ENCODE assay signal across 1 cellular context in the genomic region with DNA sequence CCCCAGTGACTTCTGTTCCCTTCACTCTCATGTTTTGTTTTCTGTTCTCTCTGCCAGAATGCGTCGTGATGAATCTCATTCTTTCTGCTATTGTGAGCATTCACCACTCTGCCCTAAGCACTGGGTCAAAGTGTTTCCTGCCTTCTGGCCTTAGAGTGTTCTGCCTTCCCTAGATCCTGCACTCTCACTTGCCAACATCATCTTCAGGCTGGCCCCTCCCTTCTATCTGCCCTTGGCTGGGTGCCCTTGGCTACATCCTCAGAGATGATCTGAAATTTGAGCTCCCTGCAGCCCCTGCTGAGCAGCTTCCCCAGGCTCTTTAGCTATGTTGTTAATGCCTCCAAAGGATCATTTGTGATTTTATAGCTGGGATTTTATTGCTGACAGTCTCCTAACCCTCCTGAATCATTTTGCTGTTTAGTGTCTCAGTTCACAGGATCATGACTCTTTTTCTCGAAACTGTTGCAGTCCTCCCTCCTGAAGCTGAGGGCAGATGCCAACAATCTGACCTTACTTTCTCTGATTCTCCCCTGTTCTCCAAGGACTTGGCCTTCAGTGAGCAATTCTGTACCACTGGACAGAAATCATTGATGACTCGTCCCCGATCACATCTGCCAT.
TF ChIP-seq lines count a peak whose summit lies in the region.

No MANE protein-coding gene starts in this region.

TF ChIP-seq in HepG2, 621 proteins besides CTCF, POLR2A, EP300 and RAD21 (continues in another document):
- peak; percentile 39 for TF ChIP-seq TEAD3 (CRISPR knock-in tag; optimal IDR thresholded peaks at IDR 0.05; ENCODE audit: borderline replicate concordance)
- TF ChIP-seq KLF6 (CRISPR knock-in tag; IDR thresholded peaks at IDR 0.05): no peak
- TF ChIP-seq ZNF451 (CRISPR knock-in tag; IDR thresholded peaks at IDR 0.05): peak; percentile 19; the same call in 1 of the 2 replicates
- TF ChIP-seq, protein P1, sequence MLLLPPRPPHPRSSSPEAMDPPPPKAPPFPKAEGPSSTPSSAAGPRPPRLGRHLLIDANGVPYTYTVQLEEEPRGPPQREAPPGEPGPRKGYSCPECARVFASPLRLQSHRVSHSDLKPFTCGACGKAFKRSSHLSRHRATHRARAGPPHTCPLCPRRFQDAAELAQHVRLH (CRISPR knock-in tag; IDR thresholded peaks at IDR 0.05; ENCODE audit: borderline replicate concordance, low read depth): 0 out of 2 replicates have a peak, but pooled peaks have one; percentile 24
- TF ChIP-seq PHF5A (CRISPR knock-in tag; IDR thresholded peaks at IDR 0.05; ENCODE audit: low read depth, unreplicated experiment): peak; percentile 18
- TF ChIP-seq ZNF34 (CRISPR knock-in tag; IDR thresholded peaks at IDR 0.05; ENCODE audit: borderline replicate concordance): peak; percentile 74; the same call in 1 of the 2 replicates
- TF ChIP-seq TBX2 (CRISPR knock-in tag; IDR thresholded peaks at IDR 0.05; ENCODE audit: borderline replicate concordance): peak; percentile 54; the same call in 1 of the 2 replicates
- TF ChIP-seq RBM39 (IDR thresholded peaks at IDR 0.05; ENCODE audit: low read depth, low read length, poor library complexity, severe bottlenecking): peak; percentile 4
- TF ChIP-seq NBN (conservative IDR thresholded peaks at IDR 0.05): no peak
- TF ChIP-seq ZNF232 (CRISPR knock-in tag; IDR thresholded peaks at IDR 0.05; ENCODE audit: borderline replicate concordance): no peak
- TF ChIP-seq ZC3H4 (CRISPR knock-in tag; IDR thresholded peaks at IDR 0.05; ENCODE audit: borderline replicate concordance): peak; percentile 35
- no peak for TF ChIP-seq ZNF337 (CRISPR knock-in tag; IDR thresholded peaks at IDR 0.05; ENCODE audit: borderline replicate concordance, low read depth)
- TF ChIP-seq ZNF724P (CRISPR knock-in tag; IDR thresholded peaks at IDR 0.05; ENCODE audit: borderline replicate concordance): 0 out of 2 replicates have a peak, but pooled peaks have one; percentile 45
- TF ChIP-seq, protein P2, sequence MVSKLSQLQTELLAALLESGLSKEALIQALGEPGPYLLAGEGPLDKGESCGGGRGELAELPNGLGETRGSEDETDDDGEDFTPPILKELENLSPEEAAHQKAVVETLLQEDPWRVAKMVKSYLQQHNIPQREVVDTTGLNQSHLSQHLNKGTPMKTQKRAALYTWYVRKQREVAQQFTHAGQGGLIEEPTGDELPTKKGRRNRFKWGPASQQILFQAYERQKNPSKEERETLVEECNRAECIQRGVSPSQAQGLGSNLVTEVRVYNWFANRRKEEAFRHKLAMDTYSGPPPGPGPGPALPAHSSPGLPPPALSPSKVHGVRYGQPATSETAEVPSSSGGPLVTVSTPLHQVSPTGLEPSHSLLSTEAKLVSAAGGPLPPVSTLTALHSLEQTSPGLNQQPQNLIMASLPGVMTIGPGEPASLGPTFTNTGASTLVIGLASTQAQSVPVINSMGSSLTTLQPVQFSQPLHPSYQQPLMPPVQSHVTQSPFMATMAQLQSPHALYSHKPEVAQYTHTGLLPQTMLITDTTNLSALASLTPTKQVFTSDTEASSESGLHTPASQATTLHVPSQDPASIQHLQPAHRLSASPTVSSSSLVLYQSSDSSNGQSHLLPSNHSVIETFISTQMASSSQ (IDR thresholded peaks at IDR 0.05; ENCODE audit: low read depth): no peak
- TF ChIP-seq, protein P2 (CRISPR knock-in tag; IDR thresholded peaks at IDR 0.05; ENCODE audit: borderline replicate concordance): 0 out of 2 replicates have a peak, but pooled peaks have one; percentile 7
- TF ChIP-seq, protein P3, sequence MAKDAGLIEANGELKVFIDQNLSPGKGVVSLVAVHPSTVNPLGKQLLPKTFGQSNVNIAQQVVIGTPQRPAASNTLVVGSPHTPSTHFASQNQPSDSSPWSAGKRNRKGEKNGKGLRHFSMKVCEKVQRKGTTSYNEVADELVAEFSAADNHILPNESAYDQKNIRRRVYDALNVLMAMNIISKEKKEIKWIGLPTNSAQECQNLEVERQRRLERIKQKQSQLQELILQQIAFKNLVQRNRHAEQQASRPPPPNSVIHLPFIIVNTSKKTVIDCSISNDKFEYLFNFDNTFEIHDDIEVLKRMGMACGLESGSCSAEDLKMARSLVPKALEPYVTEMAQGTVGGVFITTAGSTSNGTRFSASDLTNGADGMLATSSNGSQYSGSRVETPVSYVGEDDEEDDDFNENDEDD (CRISPR knock-in tag; IDR thresholded peaks at IDR 0.05; ENCODE audit: borderline replicate concordance): 0 out of 2 replicates have a peak, but pooled peaks have one; percentile 3
- no peak for TF ChIP-seq ZNF746 (CRISPR knock-in tag; IDR thresholded peaks at IDR 0.05)
- no peak for TF ChIP-seq CAMTA2 (CRISPR knock-in tag; IDR thresholded peaks at IDR 0.05; ENCODE audit: borderline replicate concordance)
- TF ChIP-seq ZMYM3 (CRISPR knock-in tag; IDR thresholded peaks at IDR 0.05): peak; percentile 8; the same call in 1 of the 2 replicates
- TF ChIP-seq PPARG (CRISPR knock-in tag; conservative IDR thresholded peaks at IDR 0.05): 0 out of 2 replicates have a peak, but pooled peaks have one; percentile 37
- no peak for TF ChIP-seq ZNF703 (CRISPR knock-in tag; IDR thresholded peaks at IDR 0.05; ENCODE audit: borderline replicate concordance)
- 0 out of 2 replicates have a peak, but pooled peaks have one; percentile 3 for TF ChIP-seq U2AF2 (IDR thresholded peaks at IDR 0.05; ENCODE audit: low read depth, low read length)
- TF ChIP-seq, protein P4, sequence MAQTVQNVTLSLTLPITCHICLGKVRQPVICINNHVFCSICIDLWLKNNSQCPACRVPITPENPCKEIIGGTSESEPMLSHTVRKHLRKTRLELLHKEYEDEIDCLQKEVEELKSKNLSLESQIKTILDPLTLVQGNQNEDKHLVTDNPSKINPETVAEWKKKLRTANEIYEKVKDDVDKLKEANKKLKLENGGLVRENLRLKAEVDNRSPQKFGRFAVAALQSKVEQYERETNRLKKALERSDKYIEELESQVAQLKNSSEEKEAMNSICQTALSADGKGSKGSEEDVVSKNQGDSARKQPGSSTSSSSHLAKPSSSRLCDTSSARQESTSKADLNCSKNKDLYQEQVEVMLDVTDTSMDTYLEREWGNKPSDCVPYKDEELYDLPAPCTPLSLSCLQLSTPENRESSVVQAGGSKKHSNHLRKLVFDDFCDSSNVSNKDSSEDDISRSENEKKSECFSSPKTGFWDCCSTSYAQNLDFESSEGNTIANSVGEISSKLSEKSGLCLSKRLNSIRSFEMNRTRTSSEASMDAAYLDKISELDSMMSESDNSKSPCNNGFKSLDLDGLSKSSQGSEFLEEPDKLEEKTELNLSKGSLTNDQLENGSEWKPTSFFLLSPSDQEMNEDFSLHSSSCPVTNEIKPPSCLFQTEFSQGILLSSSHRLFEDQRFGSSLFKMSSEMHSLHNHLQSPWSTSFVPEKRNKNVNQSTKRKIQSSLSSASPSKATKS (CRISPR knock-in tag; IDR thresholded peaks at IDR 0.05): no peak
- TF ChIP-seq FOXK2 (IDR thresholded peaks at IDR 0.05): no peak
- peak; percentile 80 for TF ChIP-seq RBFOX2 (IDR thresholded peaks at IDR 0.05; ENCODE audit: low read depth, low read length)
- TF ChIP-seq KDM3A (CRISPR knock-in tag; IDR thresholded peaks at IDR 0.05; ENCODE audit: low read depth): 0 out of 2 replicates have a peak, but pooled peaks have one; percentile 4
- peak; percentile 1; the same call in 1 of the 2 replicates for TF ChIP-seq SMC3 (IDR thresholded peaks at IDR 0.05; ENCODE audit: low read length)
- TF ChIP-seq, protein P5, sequence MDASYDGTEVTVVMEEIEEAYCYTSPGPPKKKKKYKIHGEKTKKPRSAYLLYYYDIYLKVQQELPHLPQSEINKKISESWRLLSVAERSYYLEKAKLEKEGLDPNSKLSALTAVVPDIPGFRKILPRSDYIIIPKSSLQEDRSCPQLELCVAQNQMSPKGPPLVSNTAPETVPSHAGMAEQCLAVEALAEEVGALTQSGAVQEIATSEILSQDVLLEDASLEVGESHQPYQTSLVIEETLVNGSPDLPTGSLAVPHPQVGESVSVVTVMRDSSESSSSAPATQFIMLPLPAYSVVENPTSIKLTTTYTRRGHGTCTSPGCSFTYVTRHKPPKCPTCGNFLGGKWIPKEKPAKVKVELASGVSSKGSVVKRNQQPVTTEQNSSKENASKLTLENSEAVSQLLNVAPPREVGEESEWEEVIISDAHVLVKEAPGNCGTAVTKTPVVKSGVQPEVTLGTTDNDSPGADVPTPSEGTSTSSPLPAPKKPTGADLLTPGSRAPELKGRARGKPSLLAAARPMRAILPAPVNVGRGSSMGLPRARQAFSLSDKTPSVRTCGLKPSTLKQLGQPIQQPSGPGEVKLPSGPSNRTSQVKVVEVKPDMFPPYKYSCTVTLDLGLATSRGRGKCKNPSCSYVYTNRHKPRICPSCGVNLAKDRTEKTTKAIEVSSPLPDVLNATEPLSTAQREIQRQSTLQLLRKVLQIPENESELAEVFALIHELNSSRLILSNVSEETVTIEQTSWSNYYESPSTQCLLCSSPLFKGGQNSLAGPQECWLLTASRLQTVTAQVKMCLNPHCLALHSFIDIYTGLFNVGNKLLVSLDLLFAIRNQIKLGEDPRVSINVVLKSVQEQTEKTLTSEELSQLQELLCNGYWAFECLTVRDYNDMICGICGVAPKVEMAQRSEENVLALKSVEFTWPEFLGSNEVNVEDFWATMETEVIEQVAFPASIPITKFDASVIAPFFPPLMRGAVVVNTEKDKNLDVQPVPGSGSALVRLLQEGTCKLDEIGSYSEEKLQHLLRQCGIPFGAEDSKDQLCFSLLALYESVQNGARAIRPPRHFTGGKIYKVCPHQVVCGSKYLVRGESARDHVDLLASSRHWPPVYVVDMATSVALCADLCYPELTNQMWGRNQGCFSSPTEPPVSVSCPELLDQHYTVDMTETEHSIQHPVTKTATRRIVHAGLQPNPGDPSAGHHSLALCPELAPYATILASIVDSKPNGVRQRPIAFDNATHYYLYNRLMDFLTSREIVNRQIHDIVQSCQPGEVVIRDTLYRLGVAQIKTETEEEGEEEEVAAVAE (CRISPR knock-in tag; IDR thresholded peaks at IDR 0.05; ENCODE audit: borderline replicate concordance): no peak
- TF ChIP-seq, protein P6, sequence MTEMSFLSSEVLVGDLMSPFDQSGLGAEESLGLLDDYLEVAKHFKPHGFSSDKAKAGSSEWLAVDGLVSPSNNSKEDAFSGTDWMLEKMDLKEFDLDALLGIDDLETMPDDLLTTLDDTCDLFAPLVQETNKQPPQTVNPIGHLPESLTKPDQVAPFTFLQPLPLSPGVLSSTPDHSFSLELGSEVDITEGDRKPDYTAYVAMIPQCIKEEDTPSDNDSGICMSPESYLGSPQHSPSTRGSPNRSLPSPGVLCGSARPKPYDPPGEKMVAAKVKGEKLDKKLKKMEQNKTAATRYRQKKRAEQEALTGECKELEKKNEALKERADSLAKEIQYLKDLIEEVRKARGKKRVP (CRISPR knock-in tag; IDR thresholded peaks at IDR 0.05): peak in 1 of 2 experiments; percentile 61; a peak in 1 of 4 replicates
- TF ChIP-seq ZNF10 (CRISPR knock-in tag; IDR thresholded peaks at IDR 0.05; ENCODE audit: borderline replicate concordance, low read depth): no peak
- TF ChIP-seq FOXC1 (CRISPR knock-in tag; IDR thresholded peaks at IDR 0.05; ENCODE audit: borderline replicate concordance): no peak; the same call in 1 of the 2 replicates
- no peak for TF ChIP-seq FOXP1 (IDR thresholded peaks at IDR 0.05)
- TF ChIP-seq FOXP1 (CRISPR knock-in tag; IDR thresholded peaks at IDR 0.05): 0 out of 2 replicates have a peak, but pooled peaks have one; percentile 18
- TF ChIP-seq ZSCAN31 (CRISPR knock-in tag; IDR thresholded peaks at IDR 0.05; ENCODE audit: low read depth): 0 out of 2 replicates have a peak, but pooled peaks have one; percentile 53
- TF ChIP-seq RXRA (CRISPR knock-in tag; IDR thresholded peaks at IDR 0.05): no peak; the same call in 1 of the 2 replicates
- TF ChIP-seq, protein P7, sequence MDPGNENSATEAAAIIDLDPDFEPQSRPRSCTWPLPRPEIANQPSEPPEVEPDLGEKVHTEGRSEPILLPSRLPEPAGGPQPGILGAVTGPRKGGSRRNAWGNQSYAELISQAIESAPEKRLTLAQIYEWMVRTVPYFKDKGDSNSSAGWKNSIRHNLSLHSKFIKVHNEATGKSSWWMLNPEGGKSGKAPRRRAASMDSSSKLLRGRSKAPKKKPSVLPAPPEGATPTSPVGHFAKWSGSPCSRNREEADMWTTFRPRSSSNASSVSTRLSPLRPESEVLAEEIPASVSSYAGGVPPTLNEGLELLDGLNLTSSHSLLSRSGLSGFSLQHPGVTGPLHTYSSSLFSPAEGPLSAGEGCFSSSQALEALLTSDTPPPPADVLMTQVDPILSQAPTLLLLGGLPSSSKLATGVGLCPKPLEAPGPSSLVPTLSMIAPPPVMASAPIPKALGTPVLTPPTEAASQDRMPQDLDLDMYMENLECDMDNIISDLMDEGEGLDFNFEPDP (CRISPR knock-in tag; conservative IDR thresholded peaks at IDR 0.05): 0 out of 2 replicates have a peak, but pooled peaks have one; percentile 18
- TF ChIP-seq ZNF253 (CRISPR knock-in tag; IDR thresholded peaks at IDR 0.05; ENCODE audit: borderline replicate concordance): no peak
- peak; percentile 48 for TF ChIP-seq EED (CRISPR knock-in tag; IDR thresholded peaks at IDR 0.05)
- TF ChIP-seq IKZF4 (CRISPR knock-in tag; IDR thresholded peaks at IDR 0.05; ENCODE audit: borderline replicate concordance, low read depth, not compliant biosample characterization): no peak
- TF ChIP-seq, protein P8, sequence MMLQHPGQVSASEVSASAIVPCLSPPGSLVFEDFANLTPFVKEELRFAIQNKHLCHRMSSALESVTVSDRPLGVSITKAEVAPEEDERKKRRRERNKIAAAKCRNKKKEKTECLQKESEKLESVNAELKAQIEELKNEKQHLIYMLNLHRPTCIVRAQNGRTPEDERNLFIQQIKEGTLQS (CRISPR knock-in tag; IDR thresholded peaks at IDR 0.05): 0 out of 2 replicates have a peak, but pooled peaks have one; percentile 7
- TF ChIP-seq GABPB1 (CRISPR knock-in tag; IDR thresholded peaks at IDR 0.05): no peak
- TF ChIP-seq ESRRA (CRISPR knock-in tag; IDR thresholded peaks at IDR 0.05; ENCODE audit: low read depth): no peak
- peak; percentile 76; the same call in 1 of the 2 replicates for TF ChIP-seq ZNF674 (CRISPR knock-in tag; IDR thresholded peaks at IDR 0.05; ENCODE audit: low read depth)
- peak; percentile 5; the same call in 1 of the 2 replicates for TF ChIP-seq POLR2AphosphoS5 (IDR thresholded peaks at IDR 0.05; ENCODE audit: low read depth, low read length)
- TF ChIP-seq, protein P9, sequence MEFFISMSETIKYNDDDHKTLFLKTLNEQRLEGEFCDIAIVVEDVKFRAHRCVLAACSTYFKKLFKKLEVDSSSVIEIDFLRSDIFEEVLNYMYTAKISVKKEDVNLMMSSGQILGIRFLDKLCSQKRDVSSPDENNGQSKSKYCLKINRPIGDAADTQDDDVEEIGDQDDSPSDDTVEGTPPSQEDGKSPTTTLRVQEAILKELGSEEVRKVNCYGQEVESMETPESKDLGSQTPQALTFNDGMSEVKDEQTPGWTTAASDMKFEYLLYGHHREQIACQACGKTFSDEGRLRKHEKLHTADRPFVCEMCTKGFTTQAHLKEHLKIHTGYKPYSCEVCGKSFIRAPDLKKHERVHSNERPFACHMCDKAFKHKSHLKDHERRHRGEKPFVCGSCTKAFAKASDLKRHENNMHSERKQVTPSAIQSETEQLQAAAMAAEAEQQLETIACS (CRISPR knock-in tag; IDR thresholded peaks at IDR 0.05): no peak
